Comparison of ENCODE assay signal across 10 cellular contexts in genomic region chr7:87482115-87482514, GRCh38.
"Had no signal": no experiment of that assay in that cellular context is flagged by ENCODE, and none has a peak within 500 bp of the region (broad histone marks: within the 10 kb centered on the region; RNA-seq: fewer than 3 reads in every experiment).

No MANE protein-coding gene starts in this region.

- H3K9me3 ChIP-seq: HAP-1 had no signal

- H3K4me2 ChIP-seq: KMS-11 had no signal

- DNase-seq: GM23248, GOT3, H7, HFFc6, Karpas-422, KBM-7 had no signal

- FAIRE-seq: HTR-8/SVneo had no signal

- H3K4me1 ChIP-seq: HAP-1 had no signal

- H3K4me3 ChIP-seq: GM23248, HAP-1 had no signal

- H2AFZ ChIP-seq: GM23248 had no signal

- H3K36me3 ChIP-seq: HAP-1 had no signal

- ATAC-seq: HCT116 had no signal

- H3K27ac ChIP-seq: GM23248, KMS-11 had no signal

- H3K9ac ChIP-seq: GM23248, KMS-11 had no signal
